9 cellular contexts compared by ENCODE assay signal in genomic region chr22:37525073-37525745, GRCh38. TPM values are rescaled to one million over a fixed set of nuclear protein-coding genes. Genes with fewer than 3 reads are reported as not detected.
DNase-seq lines count a peak whose midpoint lies in the region; ATAC-seq and TF ChIP-seq lines count a peak whose summit lies in the region.
"Had no signal": no experiment of that assay in that cellular context is flagged by ENCODE, and none has a peak within 500 bp of the region (broad histone marks: within the 10 kb centered on the region; RNA-seq: fewer than 3 reads in every experiment).

No MANE protein-coding gene starts in this region.

- H3K27ac Mint-ChIP-seq in mesothelial cell of epicardium, result no peak overlapping the region
- H3K27ac Mint-ChIP-seq in activated naive CD4-positive, alpha-beta T cell treated with anti-CD3 and anti-CD28 coated beads for 36 hours, result no peak overlapping the region

- H3K4me3 ChIP-seq in PC-3 (ENCODE audit: low read length) (no peak overlapping the region), esophagus (ENCODE audit: low read depth in 1 of 2, low read length in 2 of 2) (no peak overlapping the region), skeletal muscle cell (ENCODE audit: low read depth, low read length) (no peak overlapping the region)

- no peaks in the 10 kb centered on the region for H3K27me3 ChIP-seq in PC-3 (ENCODE audit: low read length)
- no peaks in the 10 kb centered on the region for H3K27me3 ChIP-seq in esophagus (ENCODE audit: control insufficient read depth in 1 of 2, insufficient read depth in 2 of 2, low read length in 2 of 2)

- no peaks in the 10 kb centered on the region for H4K20me1 ChIP-seq in PC-3 (ENCODE audit: low read length)

- POLR2A ChIA-PET in PC-3 (lab: Charles Lee; ENCODE audit: unreplicated experiment), result interaction anchor here (0.6 kb wide), 1 partner anchor 13 kb away, joined by 3 read pairs; no protein-coding TSS in a partner anchor

- no peaks in the 10 kb centered on the region for H3F3A ChIP-seq in PC-3 (ENCODE audit: low read length, unreplicated experiment)

- H3K4me3 Mint-ChIP-seq in mesothelial cell of epicardium, result no peak overlapping the region
- no peak overlapping the region for H3K4me3 Mint-ChIP-seq in activated naive CD4-positive, alpha-beta T cell treated with anti-CD3 and anti-CD28 coated beads for 36 hours

- H2AFZ ChIP-seq in PC-3 (ENCODE audit: low read length), result no peak overlapping the region

- H3K27me3 Mint-ChIP-seq in mesothelial cell of epicardium (ENCODE audit: low read depth), result peaks cover 2% of the 10 kb centered on the region
- H3K27me3 Mint-ChIP-seq in activated naive CD4-positive, alpha-beta T cell treated with anti-CD3 and anti-CD28 coated beads for 36 hours (ENCODE audit: low read depth), result peaks cover 21% of the 10 kb centered on the region

- H3K9me2 ChIP-seq in PC-3 (replicated peaks; ENCODE audit: low read length), result no peaks in the 10 kb centered on the region

- H3K9ac ChIP-seq in PC-3 (ENCODE audit: low read length), result peak overlapping the region; percentile 62

- no peaks in the 10 kb centered on the region for H3K9me3 Mint-ChIP-seq in mesothelial cell of epicardium
- H3K9me3 Mint-ChIP-seq in activated naive CD4-positive, alpha-beta T cell treated with anti-CD3 and anti-CD28 coated beads for 36 hours, result no peaks in the 10 kb centered on the region

- H3K4me1 ChIP-seq in PC-3 (ENCODE audit: insufficient read depth, low read length) (peaks cover 28% of the 10 kb centered on the region), esophagus (ENCODE audit: control insufficient read depth in 2 of 2, insufficient read depth in 2 of 2, low read length in 1 of 2) (peaks cover 0 to 11% of the 10 kb centered on the region in 2 donors)

- no peaks in the 10 kb centered on the region for H3K79me2 ChIP-seq in PC-3 (ENCODE audit: low read length)

- intact Hi-C loops in PC-3 (cut with micrococcal nuclease), result no loop called here
- intact Hi-C loops in activated naive CD4-positive, alpha-beta T cell treated with anti-CD3 and anti-CD28 coated beads for 36 hours (cut with micrococcal nuclease), result no loop called here

- H3K36me3 Mint-ChIP-seq in mesothelial cell of epicardium, result no peaks in the 10 kb centered on the region
- H3K36me3 Mint-ChIP-seq in activated naive CD4-positive, alpha-beta T cell treated with anti-CD3 and anti-CD28 coated beads for 36 hours (ENCODE audit: low read depth), result no peaks in the 10 kb centered on the region

- H3K27ac ChIP-seq in PC-3 (ENCODE audit: low read length) (peak overlapping the region; percentile 82), esophagus (ENCODE audit: low read depth in 2 of 2, low read length in 1 of 2) (peak overlapping the region; percentile 31 to 62)

- ATAC-seq in PC-3, result peak; percentile 91
- ATAC-seq in HG03039 (IDR thresholded peaks at IDR 0.05; ENCODE audit: unreplicated experiment), result no peak

- CTCF ChIA-PET in PC-3 (lab: Charles Lee), result no interaction called here
- CTCF ChIA-PET in activated naive CD4-positive, alpha-beta T cell treated with anti-CD3 and anti-CD28 coated beads for 36 hours (lab: Charles Lee), result interaction anchor here (0.5 to 0.7 kb wide), 2 partner anchors 66 to 67 kb away, joined by 3 to 4 read pairs; no protein-coding TSS in a partner anchor

- TF ChIP-seq CTCF in PC-3 (conservative IDR thresholded peaks at IDR 0.05; ENCODE audit: low read depth, low read length) (no peak), mesothelial cell of epicardium (IDR thresholded peaks at IDR 0.05; ENCODE audit: unreplicated experiment) (no peak)

- peak overlapping the region; percentile 63 for H3K4me2 ChIP-seq in PC-3 (ENCODE audit: low read length)

- H3K36me3 ChIP-seq in PC-3 (ENCODE audit: low read depth, low read length) (no peaks in the 10 kb centered on the region), esophagus (ENCODE audit: control insufficient read depth in 2 of 2, insufficient read depth in 2 of 2, low read length in 1 of 2) (no peaks in the 10 kb centered on the region)

- H3K9me3 ChIP-seq in PC-3 (ENCODE audit: low read length), result no peaks in the 10 kb centered on the region
- no peaks in the 10 kb centered on the region for H3K9me3 ChIP-seq in esophagus (ENCODE audit: control insufficient read depth in 2 of 2, insufficient read depth in 1 of 2, low read depth in 1 of 2, low read length in 1 of 2)

- no TSS peak for BruUV-seq in PC-3 (replicated peaks; lab: Mats Ljungman, UMichigan)

- peak; percentile 40 to 47 for DNase-seq in activated CD4-positive, alpha-beta T cell treated with anti-CD3 and anti-CD28 coated beads for 4 hours
- no peak for DNase-seq in activated CD4-positive, alpha-beta T cell treated with anti-CD3 and anti-CD28 coated beads, Interleukin-2, amount 50 U/mL, for 1 hour
- peak; percentile 84 for DNase-seq in PC-3
- peak; percentile 54 for DNase-seq in skeletal muscle cell (ENCODE audit: low read depth)
- DNase-seq in mesothelial cell of epicardium (ENCODE audit: low spot score in 2 of 2, unreplicated experiment in 2 of 2), result no peak
- DNase-seq in activated naive CD4-positive, alpha-beta T cell treated with anti-CD3 and anti-CD28 coated beads for 36 hours, result no peak

- H3K4me1 Mint-ChIP-seq in mesothelial cell of epicardium, result peaks cover 2% of the 10 kb centered on the region
- H3K4me1 Mint-ChIP-seq in activated naive CD4-positive, alpha-beta T cell treated with anti-CD3 and anti-CD28 coated beads for 36 hours (ENCODE audit: low read depth), result peaks cover 7% of the 10 kb centered on the region

- WGBS in esophagus, 2 donors, result 35 to 46% methylated on average over 10 of the region's 10 CpGs

RNA-seq across cellular contexts. Expression of gene CARD10, which starts 6.0 kb away (rescaled TPM):
- total RNA-seq in PC-3 (2014; rRNA removed) (20.7 and 26.3 TPM in 2 replicates), mesothelial cell of epicardium (12.2 to 13.6 TPM (median 13.1 TPM) in 3 replicates)
- 10 to 100 TPM; 13.0 to 13.1 TPM for polyA plus RNA-seq in esophagus
- not detected for total RNA-seq in activated naive CD4-positive, alpha-beta T cell treated with anti-CD3 and anti-CD28 coated beads for 36 hours

RNA-seq across cellular contexts. Expression of gene CDC42EP1, which starts 35.1 kb away (rescaled TPM):
- total RNA-seq in PC-3 (2014; rRNA removed), result 43.9 and 47.4 TPM in 2 replicates
- polyA plus RNA-seq in esophagus, result 10 to 100 TPM; 50.1 to 64.3 TPM
- 38.5 to 39.1 TPM (median 38.8 TPM) in 3 replicates for total RNA-seq in mesothelial cell of epicardium
- 1 to 10 TPM; 1.9 to 2.8 TPM for total RNA-seq in activated naive CD4-positive, alpha-beta T cell treated with anti-CD3 and anti-CD28 coated beads for 36 hours
- total RNA-seq: OCI-LY7 had no signal

RNA-seq across cellular contexts. Expression of gene MFNG, which starts 39.0 kb away (rescaled TPM):
- 1.7 and 2.4 TPM in 2 replicates for total RNA-seq in PC-3 (2014; rRNA removed)
- polyA plus RNA-seq in esophagus, result 1 to 10 TPM; 2.6 to 3.1 TPM
- total RNA-seq in mesothelial cell of epicardium, result 0.83 to 0.97 TPM (median 0.91 TPM) in 3 replicates
- 10 to 100 TPM; 83.1 to 90.9 TPM for total RNA-seq in activated naive CD4-positive, alpha-beta T cell treated with anti-CD3 and anti-CD28 coated beads for 36 hours

RNA-seq across cellular contexts. Expression of gene LGALS2, which starts 54.7 kb away (rescaled TPM):
- total RNA-seq in PC-3 (2014; rRNA removed) (not detected in 2 replicates), mesothelial cell of epicardium (0.43 to 0.64 TPM (median 0.54 TPM) in 3 replicates)
- polyA plus RNA-seq in esophagus, result 1 to 10 TPM in 1 of 2 donors, under 1 TPM in 1; 0.20 to 1.3 TPM
- not detected for total RNA-seq in activated naive CD4-positive, alpha-beta T cell treated with anti-CD3 and anti-CD28 coated beads for 36 hours

Comparison
In these comparisons a context has a peak if more than half of its experiments do, and no peak if none do; other contexts are left out.
1. DNase-seq: peak in activated CD4-positive, alpha-beta T cell treated with anti-CD3 and anti-CD28 coated beads for 4 hours (2 of 2), PC-3 (single experiment) and skeletal muscle cell (single experiment); none in activated CD4-positive, alpha-beta T cell treated with anti-CD3 and anti-CD28 coated beads, Interleukin-2, amount 50 U/mL, for 1 hour (single experiment), mesothelial cell of epicardium (0 of 2) and activated naive CD4-positive, alpha-beta T cell treated with anti-CD3 and anti-CD28 coated beads for 36 hours (single experiment).
2. RNA of gene CARD10, which starts 6.0 kb away (total RNA-seq): 20.7 to 26.3 TPM in PC-3 and 12.2 to 13.6 TPM in mesothelial cell of epicardium; not detected in activated naive CD4-positive, alpha-beta T cell treated with anti-CD3 and anti-CD28 coated beads for 36 hours; every median in the first group is over 10 times any median in the second.
3. RNA of gene CDC42EP1, which starts 35.1 kb away (total RNA-seq): 43.9 to 47.4 TPM in PC-3 and 38.5 to 39.1 TPM in mesothelial cell of epicardium; 1.9 to 2.8 TPM in activated naive CD4-positive, alpha-beta T cell treated with anti-CD3 and anti-CD28 coated beads for 36 hours; every median in the first group is over 10 times any median in the second.
4. RNA of gene MFNG, which starts 39.0 kb away (total RNA-seq): 83.1 to 90.9 TPM in activated naive CD4-positive, alpha-beta T cell treated with anti-CD3 and anti-CD28 coated beads for 36 hours; 1.7 to 2.4 TPM in PC-3 and 0.83 to 0.97 TPM in mesothelial cell of epicardium; every median in the first group is over 10 times any median in the second.